10 cellular contexts compared by ENCODE assay signal in the genomic region with DNA sequence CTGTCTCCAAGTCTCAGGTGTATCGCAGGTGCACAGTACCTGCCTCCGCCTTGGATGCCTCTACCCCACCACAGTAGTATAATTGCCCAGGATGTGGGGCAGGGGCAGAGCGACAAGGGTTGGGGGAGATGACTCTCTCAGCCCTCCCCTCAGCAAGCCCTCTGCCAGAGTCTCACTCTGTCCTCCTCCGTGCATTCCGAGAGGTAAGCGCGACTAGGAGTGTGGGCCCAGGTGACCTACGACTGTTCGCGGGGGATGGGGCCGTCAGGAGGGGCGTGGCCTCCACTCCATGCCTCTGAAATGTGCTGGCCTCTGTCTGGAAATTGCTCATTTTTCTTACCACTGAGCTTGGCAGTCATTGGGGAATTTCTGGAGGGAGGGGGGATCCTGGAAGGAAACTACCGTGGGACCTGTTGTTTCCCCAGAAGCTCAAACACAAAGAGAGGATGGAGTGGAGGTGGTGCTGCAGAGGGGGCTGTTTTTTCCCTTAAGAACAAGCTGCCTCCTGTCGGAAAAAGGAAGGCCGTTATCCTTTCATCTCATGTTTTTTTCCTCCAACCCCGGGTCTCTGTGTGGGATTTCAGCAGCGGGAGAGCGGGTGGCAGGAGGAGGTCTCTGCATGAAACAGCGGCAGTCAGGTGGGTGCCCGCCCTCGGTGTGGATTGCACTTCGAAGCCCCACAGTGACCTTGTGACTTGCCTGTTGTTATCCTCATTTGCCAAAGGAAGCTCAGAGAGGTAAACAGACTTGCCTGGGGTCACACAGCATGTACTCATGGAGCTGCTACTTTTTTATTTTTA. TPM values are rescaled to one million over a fixed set of nuclear protein-coding genes. Genes with fewer than 3 reads are reported as not detected.
DNase-seq lines count a peak whose midpoint lies in the region; ATAC-seq, FAIRE-seq and TF ChIP-seq lines count a peak whose summit lies in the region.
"Had no signal": no experiment of that assay in that cellular context is flagged by ENCODE, and none has a peak within 500 bp of the region (broad histone marks: within the 10 kb centered on the region; RNA-seq: fewer than 3 reads in every experiment).

No MANE protein-coding gene starts in this region.

- ATAC-seq in activated CD4-positive, alpha-beta T cell treated with anti-CD3 and anti-CD28 coated beads for 36 hours = peak; percentile 55
- ATAC-seq in left lung (peak; percentile 80), HG03354 (IDR thresholded peaks at IDR 0.05; ENCODE audit: poor library complexity, severe bottlenecking, unreplicated experiment) (no peak)

- no peak for TF ChIP-seq CTCF in left lung (IDR thresholded peaks at IDR 0.05)

- H3K4me1 ChIP-seq in left lung = peaks cover 10 to 30% of the 10 kb centered on the region in 2 donors

- H3K27ac Mint-ChIP-seq in activated CD4-positive, alpha-beta T cell treated with anti-CD3 and anti-CD28 coated beads for 36 hours = no peak overlapping the region
- H3K27ac Mint-ChIP-seq in dendritic cell treated with granulocyte-macrophage colony-stimulating factor and Interleukin-4, amounts not matched to agents 40 ng/mL and 50 ng/mL, for 4 days = peak overlapping the region; percentile 55
- no peak overlapping the region for H3K27ac Mint-ChIP-seq in activated naive CD4-positive, alpha-beta T cell treated with anti-CD3 and anti-CD28 coated beads for 36 hours

- H3K36me3 Mint-ChIP-seq in activated CD4-positive, alpha-beta T cell treated with anti-CD3 and anti-CD28 coated beads for 36 hours (ENCODE audit: low read depth) = no peaks in the 10 kb centered on the region
- H3K36me3 Mint-ChIP-seq in dendritic cell treated with granulocyte-macrophage colony-stimulating factor and Interleukin-4, amounts not matched to agents 40 ng/mL and 50 ng/mL, for 4 days (ENCODE audit: low read depth) = peaks cover 13% of the 10 kb centered on the region
- H3K36me3 Mint-ChIP-seq in activated naive CD4-positive, alpha-beta T cell treated with anti-CD3 and anti-CD28 coated beads for 36 hours (ENCODE audit: low read depth) = no peaks in the 10 kb centered on the region

- H3K27me3 ChIP-seq in left lung = no peaks in the 10 kb centered on the region

- peaks cover 4% of the 10 kb centered on the region for H3K9me3 Mint-ChIP-seq in activated CD4-positive, alpha-beta T cell treated with anti-CD3 and anti-CD28 coated beads for 36 hours (ENCODE audit: low read depth)
- peaks cover 12% of the 10 kb centered on the region for H3K9me3 Mint-ChIP-seq in dendritic cell treated with granulocyte-macrophage colony-stimulating factor and Interleukin-4, amounts not matched to agents 40 ng/mL and 50 ng/mL, for 4 days
- peaks cover 6% of the 10 kb centered on the region for H3K9me3 Mint-ChIP-seq in activated naive CD4-positive, alpha-beta T cell treated with anti-CD3 and anti-CD28 coated beads for 36 hours

- H3K36me3 ChIP-seq in left lung = no peaks in the 10 kb centered on the region

- CTCF ChIA-PET in activated CD4-positive, alpha-beta T cell treated with anti-CD3 and anti-CD28 coated beads for 36 hours (lab: Charles Lee) = interaction anchor here (0.5 to 1.7 kb wide), 5 partner anchors 11 to 486 kb away, joined by 3 to 5 read pairs (median 3); a partner anchor contains a TSS
- CTCF ChIA-PET in activated naive CD4-positive, alpha-beta T cell treated with anti-CD3 and anti-CD28 coated beads for 36 hours (lab: Charles Lee) = interaction anchor here (1.9 kb wide), 1 partner anchor 74 kb away, joined by 5 read pairs; no protein-coding TSS in a partner anchor

- no peaks in the 10 kb centered on the region for H3K27me3 Mint-ChIP-seq in activated CD4-positive, alpha-beta T cell treated with anti-CD3 and anti-CD28 coated beads for 36 hours
- H3K27me3 Mint-ChIP-seq in dendritic cell treated with granulocyte-macrophage colony-stimulating factor and Interleukin-4, amounts not matched to agents 40 ng/mL and 50 ng/mL, for 4 days = peaks cover 6% of the 10 kb centered on the region
- no peaks in the 10 kb centered on the region for H3K27me3 Mint-ChIP-seq in activated naive CD4-positive, alpha-beta T cell treated with anti-CD3 and anti-CD28 coated beads for 36 hours (ENCODE audit: low read depth)

- no peak overlapping the region for H3K4me3 Mint-ChIP-seq in activated CD4-positive, alpha-beta T cell treated with anti-CD3 and anti-CD28 coated beads for 36 hours
- H3K4me3 Mint-ChIP-seq in dendritic cell treated with granulocyte-macrophage colony-stimulating factor and Interleukin-4, amounts not matched to agents 40 ng/mL and 50 ng/mL, for 4 days = no peak overlapping the region
- no peak overlapping the region for H3K4me3 Mint-ChIP-seq in activated naive CD4-positive, alpha-beta T cell treated with anti-CD3 and anti-CD28 coated beads for 36 hours

- H3K4me1 Mint-ChIP-seq in activated CD4-positive, alpha-beta T cell treated with anti-CD3 and anti-CD28 coated beads for 36 hours = no peaks in the 10 kb centered on the region
- peaks cover 64% of the 10 kb centered on the region for H3K4me1 Mint-ChIP-seq in dendritic cell treated with granulocyte-macrophage colony-stimulating factor and Interleukin-4, amounts not matched to agents 40 ng/mL and 50 ng/mL, for 4 days (ENCODE audit: low read depth)
- H3K4me1 Mint-ChIP-seq in activated naive CD4-positive, alpha-beta T cell treated with anti-CD3 and anti-CD28 coated beads for 36 hours (ENCODE audit: low read depth) = peaks cover 2% of the 10 kb centered on the region

- peak overlapping the region in 1 of 2 donors; percentile 41 for H3K27ac ChIP-seq in left lung
- H3K27ac ChIP-seq: 22Rv1 had no signal

- H3K9me3 ChIP-seq in left lung = peaks cover 0 to 8% of the 10 kb centered on the region in 2 donors

- FAIRE-seq in urothelium cell line (lab: Jason Lieb, UNC) = no peak
- FAIRE-seq: TTC549 had no signal

- POLR2A ChIA-PET in activated CD4-positive, alpha-beta T cell treated with anti-CD3 and anti-CD28 coated beads for 36 hours (lab: Charles Lee) = no interaction called here

- DNase-seq in activated CD4-positive, alpha-beta T cell treated with anti-CD3 and anti-CD28 coated beads for 36 hours = peak; percentile 33
- DNase-seq in activated CD4-positive, alpha-beta T cell treated with anti-CD3 and anti-CD28 coated beads, Interleukin-2, amount 50 U/mL, for 1 hour = no peak
- DNase-seq in left lung (peak in 1 of 2 donors; percentile 70), urothelium cell line (ENCODE audit: low spot score) (peak; percentile 91), HPDE6-E6E7 (ENCODE audit: extremely low spot score) (no peak)
- no peak for DNase-seq in activated naive CD4-positive, alpha-beta T cell treated with anti-CD3 and anti-CD28 coated beads for 36 hours

- H3K4me3 ChIP-seq in left lung = no peak overlapping the region

- intact Hi-C loops in activated CD4-positive, alpha-beta T cell treated with anti-CD3 and anti-CD28 coated beads for 36 hours (cut with DNase I, micrococcal nuclease) = no loop called here
- intact Hi-C loops in dendritic cell treated with granulocyte-macrophage colony-stimulating factor and Interleukin-4, amounts not matched to agents 40 ng/mL and 50 ng/mL, for 4 days (cut with micrococcal nuclease) = no loop called here
- intact Hi-C loops in left lung (cut with DNase I) = no loop called here
- intact Hi-C loops in activated naive CD4-positive, alpha-beta T cell treated with anti-CD3 and anti-CD28 coated beads for 36 hours (cut with micrococcal nuclease) = no loop called here

RNA-seq across cellular contexts. Expression of a gene that starts 13.0 kb away (rescaled TPM):
- total RNA-seq in activated CD4-positive, alpha-beta T cell treated with anti-CD3 and anti-CD28 coated beads for 36 hours = 10 to 100 TPM; 34.0 to 34.3 TPM
- 10 to 100 TPM; 50.5 to 68.1 TPM for total RNA-seq in left lung
- 10 to 100 TPM; 16.4 to 19.3 TPM for total RNA-seq in activated naive CD4-positive, alpha-beta T cell treated with anti-CD3 and anti-CD28 coated beads for 36 hours

RNA-seq across cellular contexts. Expression of a gene that starts 16.5 kb away (rescaled TPM):
- total RNA-seq in activated CD4-positive, alpha-beta T cell treated with anti-CD3 and anti-CD28 coated beads for 36 hours = 10 to 100 TPM; 15.9 to 17.3 TPM
- total RNA-seq in left lung = 10 to 100 TPM; 24.3 to 29.1 TPM
- 10 to 100 TPM; 11.4 to 12.2 TPM for total RNA-seq in activated naive CD4-positive, alpha-beta T cell treated with anti-CD3 and anti-CD28 coated beads for 36 hours

Comparison
In these comparisons a context has a peak if more than half of its experiments do, and no peak if none do; other contexts are left out.
1. DNase-seq: peak in activated CD4-positive, alpha-beta T cell treated with anti-CD3 and anti-CD28 coated beads for 36 hours (single experiment) and urothelium cell line (single experiment); none in activated CD4-positive, alpha-beta T cell treated with anti-CD3 and anti-CD28 coated beads, Interleukin-2, amount 50 U/mL, for 1 hour (single experiment), activated naive CD4-positive, alpha-beta T cell treated with anti-CD3 and anti-CD28 coated beads for 36 hours (single experiment) and HPDE6-E6E7 (single experiment).